ENCODE assay signal across 25 cellular contexts in genomic region chr21:41475714-41476405, GRCh38. TPM values are rescaled to one million over a fixed set of nuclear protein-coding genes. Genes with fewer than 3 reads are reported as not detected.
DNase-seq lines count a peak whose midpoint lies in the region; ATAC-seq, FAIRE-seq and TF ChIP-seq lines count a peak whose summit lies in the region.
"Had no signal": no experiment of that assay in that cellular context is flagged by ENCODE, and none has a peak within 500 bp of the region (broad histone marks: within the 10 kb centered on the region; RNA-seq: fewer than 3 reads in every experiment).

No MANE protein-coding gene starts in this region.

- 69 to 88% (median 80%) methylated on average over 12 to 15 of the region's 15 CpGs for WGBS in spleen, 5 donors
- WGBS in sigmoid colon, 2 donors = 71 to 79% methylated on average over 15 of the region's 15 CpGs

- peaks cover 17% of the 10 kb centered on the region for H3K4me1 ChIP-seq in Panc1 (ENCODE audit: control insufficient read depth, insufficient read depth, low read length)
- no peaks in the 10 kb centered on the region for H3K4me1 ChIP-seq in spleen
- peaks cover 0 to 10% (median 4%) of the 10 kb centered on the region in 4 donors for H3K4me1 ChIP-seq in sigmoid colon
- H3K4me1 ChIP-seq: SJCRH30 had no signal

- POLR2A ChIA-PET in activated CD8-positive, alpha-beta T cell treated with anti-CD3 and anti-CD28 coated beads, Interleukin-2, amount 10 ng/mL, durations not matched to agents 7 days and 5 days (lab: Charles Lee) = no interaction called here
- POLR2A ChIA-PET in activated CD8-positive, alpha-beta T cell treated with anti-CD3 and anti-CD28 coated beads for 36 hours (lab: Charles Lee) = no interaction called here
- POLR2A ChIA-PET in Panc1 (lab: Charles Lee) = no interaction called here

- H3K4me1 Mint-ChIP-seq in activated CD8-positive, alpha-beta T cell treated with anti-CD3 and anti-CD28 coated beads, Interleukin-2, amount 10 ng/mL, durations not matched to agents 7 days and 5 days (ENCODE audit: low read depth) = peaks cover 22% of the 10 kb centered on the region
- peaks cover 4% of the 10 kb centered on the region for H3K4me1 Mint-ChIP-seq in activated CD8-positive, alpha-beta T cell treated with anti-CD3 and anti-CD28 coated beads for 36 hours (ENCODE audit: low read depth)
- H3K4me1 Mint-ChIP-seq in T-helper 17 cell = peaks cover 7% of the 10 kb centered on the region

- in situ Hi-C loops in Panc1 (cut with HindIII; ENCODE audit: low pct_unique_long_range_greater_than_20kb, low sequenced_read_pairs) = no loop called here

- no peak for TF ChIP-seq CTCF in activated CD8-positive, alpha-beta T cell treated with anti-CD3 and anti-CD28 coated beads for 36 hours (IDR thresholded peaks at IDR 0.05)
- no peak for TF ChIP-seq CTCF in Panc1 (IDR thresholded peaks at IDR 0.05)
- TF ChIP-seq CTCF in bronchial epithelial cell (IDR thresholded peaks at IDR 0.05; ENCODE audit: insufficient read depth, low read length, severe bottlenecking) = no peak
- no peak for TF ChIP-seq CTCF in spleen (IDR thresholded peaks at IDR 0.05 in 8 of 11, conservative IDR thresholded peaks at IDR 0.05 in 3 of 11)
- no peak for TF ChIP-seq CTCF in sigmoid colon (IDR thresholded peaks at IDR 0.05)

- TF ChIP-seq EP300 in sigmoid colon (IDR thresholded peaks at IDR 0.05) = no peak

- no peak for DNase-seq in activated CD8-positive, alpha-beta T cell treated with anti-CD3 and anti-CD28 coated beads, Interleukin-2, amount 10 ng/mL, durations not matched to agents 7 days and 5 days
- no peak for DNase-seq in activated CD8-positive, alpha-beta T cell treated with anti-CD3 and anti-CD28 coated beads for 36 hours
- DNase-seq in Panc1 (ENCODE audit: low read depth, low spot score) (no peak), bronchial epithelial cell (ENCODE audit: low read depth) (no peak), spleen (peak; percentile 74), sigmoid colon (no peak), T-helper 17 cell (no peak)
- DNase-seq: 8988T; Calu3; CD8-positive, alpha-beta T cell; EL; GF-D8; HFFc6; KG1; NCI-H1092 treated with DMSO at 0.1 percent for 48 hours; NCI-H1436 treated with DMSO at 0.1 percent for 48 hours; NCI-H1930; NCI-H226; NCI-H510A treated with DMSO at 0.1 percent for 48 hours; NCI-H774; NK-92 treated with Interleukin-12 subunit alpha and Interleukin-12 subunit beta, amount 100 ng/mL, for 24 hours; SJCRH30 had no signal

- no peak overlapping the region for H3K4me3 ChIP-seq in Panc1 (ENCODE audit: low read depth in 2 of 2, low read length in 2 of 2)
- H3K4me3 ChIP-seq in bronchial epithelial cell (ENCODE audit: low read depth, low read length) = no peak overlapping the region
- H3K4me3 ChIP-seq in spleen = no peak overlapping the region
- H3K4me3 ChIP-seq in sigmoid colon = no peak overlapping the region
- H3K4me3 ChIP-seq: BLaER1 treated with 17β-estradiol and CSF1 and Interleukin-3, amounts not matched to agents 10 nM and 100 nM; SJCRH30 had no signal

- no peak overlapping the region for H3K27ac ChIP-seq in Panc1 (ENCODE audit: low read length)
- H3K27ac ChIP-seq in spleen = no peak overlapping the region
- H3K27ac ChIP-seq in sigmoid colon = no peak overlapping the region
- H3K27ac ChIP-seq: BLaER1 treated with 17β-estradiol and CSF1 and Interleukin-3, amounts not matched to agents 10 nM and 100 nM; SJCRH30 had no signal

- H3K4me3 Mint-ChIP-seq in activated CD8-positive, alpha-beta T cell treated with anti-CD3 and anti-CD28 coated beads, Interleukin-2, amount 10 ng/mL, durations not matched to agents 7 days and 5 days = no peak overlapping the region
- H3K4me3 Mint-ChIP-seq in activated CD8-positive, alpha-beta T cell treated with anti-CD3 and anti-CD28 coated beads for 36 hours = no peak overlapping the region
- no peak overlapping the region for H3K4me3 Mint-ChIP-seq in T-helper 17 cell
- H3K4me3 Mint-ChIP-seq: CD8-positive, alpha-beta T cell; HFFc6 had no signal

- no peak overlapping the region for H3K27ac Mint-ChIP-seq in activated CD8-positive, alpha-beta T cell treated with anti-CD3 and anti-CD28 coated beads, Interleukin-2, amount 10 ng/mL, durations not matched to agents 7 days and 5 days
- H3K27ac Mint-ChIP-seq in activated CD8-positive, alpha-beta T cell treated with anti-CD3 and anti-CD28 coated beads for 36 hours = no peak overlapping the region
- no peak overlapping the region for H3K27ac Mint-ChIP-seq in T-helper 17 cell
- H3K27ac Mint-ChIP-seq: CD8-positive, alpha-beta T cell; HFFc6 had no signal

- TF ChIP-seq POLR2A in spleen (IDR thresholded peaks at IDR 0.05) = no peak
- TF ChIP-seq POLR2A in sigmoid colon (IDR thresholded peaks at IDR 0.05) = no peak

- H3K27me3 ChIP-seq in Panc1 (ENCODE audit: control insufficient read depth, insufficient read depth, low read length) (no peaks in the 10 kb centered on the region), bronchial epithelial cell (ENCODE audit: control insufficient read depth, insufficient read depth, low read length) (peaks cover 9% of the 10 kb centered on the region), spleen (replicated peaks in 1 of 7) (peaks cover 0 to 54% (median 0%) of the 10 kb centered on the region in 7 donors), sigmoid colon (peaks cover 0 to 15% (median 8%) of the 10 kb centered on the region in 3 donors)
- H3K27me3 ChIP-seq: BLaER1 treated with 17β-estradiol and CSF1 and Interleukin-3, amounts not matched to agents 10 nM and 100 nM had no signal

- H3K27me3 Mint-ChIP-seq in activated CD8-positive, alpha-beta T cell treated with anti-CD3 and anti-CD28 coated beads, Interleukin-2, amount 10 ng/mL, durations not matched to agents 7 days and 5 days (ENCODE audit: low read depth) = peaks cover 21% of the 10 kb centered on the region
- H3K27me3 Mint-ChIP-seq in activated CD8-positive, alpha-beta T cell treated with anti-CD3 and anti-CD28 coated beads for 36 hours = peaks cover 5% of the 10 kb centered on the region
- peaks cover 34% of the 10 kb centered on the region for H3K27me3 Mint-ChIP-seq in T-helper 17 cell

- intact Hi-C loops in activated CD8-positive, alpha-beta T cell treated with anti-CD3 and anti-CD28 coated beads for 36 hours (cut with micrococcal nuclease) = no loop called here
- intact Hi-C loops in Panc1 (cut with micrococcal nuclease; ENCODE audit: unreplicated experiment) (no loop called here), spleen (cut with DNase I; ENCODE audit: low total_unique reads) (no loop called here), sigmoid colon (cut with DNase I) (no loop called here)

- FAIRE-seq in bronchial epithelial cell (lab: Jason Lieb, UNC) = peak; percentile 40
- FAIRE-seq: RCC 7860 had no signal

- H3K9me3 Mint-ChIP-seq in activated CD8-positive, alpha-beta T cell treated with anti-CD3 and anti-CD28 coated beads, Interleukin-2, amount 10 ng/mL, durations not matched to agents 7 days and 5 days (ENCODE audit: insufficient read depth) = no peaks in the 10 kb centered on the region
- H3K9me3 Mint-ChIP-seq in activated CD8-positive, alpha-beta T cell treated with anti-CD3 and anti-CD28 coated beads for 36 hours = no peaks in the 10 kb centered on the region
- H3K9me3 Mint-ChIP-seq: CD8-positive, alpha-beta T cell; HFFc6 had no signal

- peak; percentile 20 for ATAC-seq in activated CD8-positive, alpha-beta T cell treated with anti-CD3 and anti-CD28 coated beads, Interleukin-2, amount 10 ng/mL, durations not matched to agents 7 days and 5 days
- no peak for ATAC-seq in activated CD8-positive, alpha-beta T cell treated with anti-CD3 and anti-CD28 coated beads for 36 hours
- ATAC-seq in Panc1 (peak; percentile 54), HG03342 (IDR thresholded peaks at IDR 0.05; ENCODE audit: unreplicated experiment) (no peak), T-helper 17 cell (no peak)
- ATAC-seq: CD8-positive, alpha-beta T cell had no signal

- CTCF ChIA-PET in activated CD8-positive, alpha-beta T cell treated with anti-CD3 and anti-CD28 coated beads, Interleukin-2, amount 10 ng/mL, durations not matched to agents 7 days and 5 days (lab: Charles Lee) = no interaction called here
- CTCF ChIA-PET in activated CD8-positive, alpha-beta T cell treated with anti-CD3 and anti-CD28 coated beads for 36 hours (lab: Charles Lee) = no interaction called here
- CTCF ChIA-PET in Panc1 (lab: Charles Lee) = no interaction called here

- H3K9me3 ChIP-seq in Panc1 (ENCODE audit: control insufficient read depth, insufficient read depth, low read depth, low read length) (no peaks in the 10 kb centered on the region), spleen (no peaks in the 10 kb centered on the region), sigmoid colon (no peaks in the 10 kb centered on the region), T-helper 17 cell (ENCODE audit: control insufficient read depth, low read length, poor library complexity, severe bottlenecking) (no peaks in the 10 kb centered on the region)
- H3K9me3 ChIP-seq: BLaER1 treated with 17β-estradiol and CSF1 and Interleukin-3, amounts not matched to agents 10 nM and 100 nM; SJCRH30 had no signal

- peaks cover 2% of the 10 kb centered on the region for H3K36me3 ChIP-seq in Panc1 (ENCODE audit: control insufficient read depth, insufficient read depth, low read length)
- no peaks in the 10 kb centered on the region for H3K36me3 ChIP-seq in bronchial epithelial cell (ENCODE audit: control insufficient read depth, insufficient read depth, low read length)
- H3K36me3 ChIP-seq in spleen = no peaks in the 10 kb centered on the region
- H3K36me3 ChIP-seq in sigmoid colon = no peaks in the 10 kb centered on the region
- H3K36me3 ChIP-seq: BLaER1 treated with 17β-estradiol and CSF1 and Interleukin-3, amounts not matched to agents 10 nM and 100 nM; SJCRH30 had no signal

- no peaks in the 10 kb centered on the region for H3K36me3 Mint-ChIP-seq in activated CD8-positive, alpha-beta T cell treated with anti-CD3 and anti-CD28 coated beads, Interleukin-2, amount 10 ng/mL, durations not matched to agents 7 days and 5 days (ENCODE audit: low read depth)
- no peaks in the 10 kb centered on the region for H3K36me3 Mint-ChIP-seq in activated CD8-positive, alpha-beta T cell treated with anti-CD3 and anti-CD28 coated beads for 36 hours (ENCODE audit: low read depth)
- H3K36me3 Mint-ChIP-seq in T-helper 17 cell (ENCODE audit: low read depth) = no peaks in the 10 kb centered on the region
- H3K36me3 Mint-ChIP-seq: CD8-positive, alpha-beta T cell had no signal

- BruUV-seq in Panc1 (replicated peaks; lab: Mats Ljungman, UMichigan) = no TSS peak

RNA-seq across cellular contexts. Expression of gene TMPRSS2, which starts 32.1 kb away (rescaled TPM):
- total RNA-seq in activated CD8-positive, alpha-beta T cell treated with anti-CD3 and anti-CD28 coated beads, Interleukin-2, amount 10 ng/mL, durations not matched to agents 7 days and 5 days = not detected
- not detected for total RNA-seq in activated CD8-positive, alpha-beta T cell treated with anti-CD3 and anti-CD28 coated beads for 36 hours
- total RNA-seq in Panc1 (2021; ENCODE audit: unreplicated experiment) (111 TPM), bronchial epithelial cell (3.7 and 12.0 TPM in 2 replicates), spleen (under 1 TPM in 2 of 7 donors, not detected in 5; 0.10 to 0.25 TPM), sigmoid colon (1 to 10 TPM in 2 of 4 donors, under 1 TPM in 1, not detected in 1; 0.33 to 2.8 (median 2.1) TPM), T-helper 17 cell (not detected)
- polyA plus RNA-seq in Panc1 (2012; ENCODE audit: insufficient read length) = 92.3 TPM
- polyA plus RNA-seq in spleen (under 1 TPM; 0.06 to 0.13 (median 0.07) TPM), sigmoid colon (100 to 1,000 TPM in 2 of 3 donors, 10 to 100 TPM in 1; 66.1 to 434 (median 117) TPM)
- total RNA-seq: CD8-positive, alpha-beta T cell; HFFc6; SJCRH30 had no signal

RNA-seq across cellular contexts. Expression of gene MX1, which starts 49.8 kb away (rescaled TPM):
- total RNA-seq in activated CD8-positive, alpha-beta T cell treated with anti-CD3 and anti-CD28 coated beads, Interleukin-2, amount 10 ng/mL, durations not matched to agents 7 days and 5 days = 100 to 1,000 TPM; 563 to 584 TPM
- 10 to 100 TPM; 39.4 to 40.0 TPM for total RNA-seq in activated CD8-positive, alpha-beta T cell treated with anti-CD3 and anti-CD28 coated beads for 36 hours
- total RNA-seq in Panc1 (2021; ENCODE audit: unreplicated experiment) (7.8 TPM), bronchial epithelial cell (2.2 and 2.4 TPM in 2 replicates), spleen (100 to 1,000 TPM in 5 of 7 donors, 10 to 100 TPM in 2; 67.4 to 148 (median 118) TPM), sigmoid colon (10 to 100 TPM in 3 of 4 donors, 1 to 10 TPM in 1; 8.6 to 30.7 (median 26.7) TPM), T-helper 17 cell (10 to 100 TPM; 58.6 to 75.9 TPM)
- 4.7 TPM for polyA plus RNA-seq in Panc1 (2012; ENCODE audit: insufficient read length)
- polyA plus RNA-seq in spleen (10 to 100 TPM; 32.8 to 56.5 (median 36.3) TPM), sigmoid colon (10 to 100 TPM; 13.2 to 76.7 (median 34.9) TPM)
- total RNA-seq: SJCRH30 had no signal

Comparison
In these comparisons a context has a peak if more than half of its experiments do, and no peak if none do; other contexts are left out.
1. ATAC-seq: peak in activated CD8-positive, alpha-beta T cell treated with anti-CD3 and anti-CD28 coated beads, Interleukin-2, amount 10 ng/mL, durations not matched to agents 7 days and 5 days (single experiment) and Panc1 (single experiment); none in activated CD8-positive, alpha-beta T cell treated with anti-CD3 and anti-CD28 coated beads for 36 hours (single experiment), HG03342 (single experiment) and T-helper 17 cell (single experiment).